Comparison of ENCODE assay signal across 10 cellular contexts in genomic region chr16:69166221-69166833, GRCh38. TPM values are rescaled to one million over a fixed set of nuclear protein-coding genes. Genes with fewer than 3 reads are reported as not detected.
DNase-seq lines count a peak whose midpoint lies in the region; TF ChIP-seq lines count a peak whose summit lies in the region.
"Had no signal": no experiment of that assay in that cellular context is flagged by ENCODE, and none has a peak within 500 bp of the region (broad histone marks: within the 10 kb centered on the region; RNA-seq: fewer than 3 reads in every experiment).

No MANE protein-coding gene starts in this region.

- no peaks in the 10 kb centered on the region for H3K9me3 Mint-ChIP-seq in activated CD4-positive, alpha-beta memory T cell treated with anti-CD3 and anti-CD28 coated beads for 36 hours

- CTCF ChIA-PET in activated CD4-positive, alpha-beta memory T cell treated with anti-CD3 and anti-CD28 coated beads for 36 hours (lab: Charles Lee) = interaction anchor here (0.6 to 4.8 kb wide), 13 partner anchors 16 to 645 kb away, joined by 3 to 29 read pairs (median 4); partner anchors contain the start of genes SNTB2 and UTP4

- no peaks in the 10 kb centered on the region for H3K27me3 Mint-ChIP-seq in activated CD4-positive, alpha-beta memory T cell treated with anti-CD3 and anti-CD28 coated beads for 36 hours

- POLR2A ChIA-PET in activated CD4-positive, alpha-beta memory T cell treated with anti-CD3 and anti-CD28 coated beads for 36 hours (lab: Charles Lee) = interaction anchor here (0.8 to 3.9 kb wide), 6 partner anchors 20 to 164 kb away, joined by 3 to 44 read pairs (median 4); partner anchors contain the start of genes CHTF8, PDF, SNTB2 and UTP4

- H3K27ac ChIP-seq in transverse colon = no peak overlapping the region
- H3K27ac ChIP-seq: WERI-Rb-1 had no signal

- peaks cover 0 to 32% (median 12%) of the 10 kb centered on the region in 4 donors for H3K36me3 ChIP-seq in transverse colon

- H3K27me3 ChIP-seq in transverse colon = no peaks in the 10 kb centered on the region

- peaks cover 0 to 14% (median 6%) of the 10 kb centered on the region in 4 donors for H3K4me1 ChIP-seq in transverse colon

- in situ Hi-C loops in GM13977 (cut with MboI; ENCODE audit: low pct_unique_long_range_greater_than_20kb, low sequenced_read_pairs, unreplicated experiment) = no loop called here
- in situ Hi-C loops in transverse colon (cut with MboI; ENCODE audit: low pct_ligation_motif_present in 1 of 4, low pct_unique_long_range_greater_than_20kb in 1 of 4, low sequenced_read_pairs in 3 of 4) = no loop called here

- DNase-seq in GM13977 (ENCODE audit: low spot score) (peak; percentile 69), dermis blood vessel endothelial cell (peak; percentile 57), DMS79 (lab: John Stamatoyannopoulos, UW) (no peak), putamen (ENCODE audit: low spot score) (no peak), NCI-H146 (lab: John Stamatoyannopoulos, UW) (no peak), transverse colon (no peak)
- peak; percentile 91 for DNase-seq in activated CD4-positive, alpha-beta memory T cell treated with anti-CD3 and anti-CD28 coated beads for 36 hours
- peak; percentile 87 for DNase-seq in stimulated activated CD4-positive, alpha-beta T cell treated with anti-CD3 and anti-CD28 coated beads, Interleukin-4, amount 100 ng/mL, for 24 hours
- DNase-seq: kidney, WERI-Rb-1 had no signal

- WGBS in transverse colon (ENCODE audit: low coverage in 1 of 2), 2 donors = 60 to 69% methylated on average over 1 to 8 of the region's 8 CpGs

- H3K4me3 Mint-ChIP-seq in activated CD4-positive, alpha-beta memory T cell treated with anti-CD3 and anti-CD28 coated beads for 36 hours = peak overlapping the region; percentile 34

- H3K9me3 ChIP-seq in transverse colon = no peaks in the 10 kb centered on the region

- peaks cover 59% of the 10 kb centered on the region for H3K36me3 Mint-ChIP-seq in activated CD4-positive, alpha-beta memory T cell treated with anti-CD3 and anti-CD28 coated beads for 36 hours

- no peak for TF ChIP-seq EP300 in transverse colon (IDR thresholded peaks at IDR 0.05; ENCODE audit: low read depth)

- intact Hi-C loops in activated CD4-positive, alpha-beta memory T cell treated with anti-CD3 and anti-CD28 coated beads for 36 hours (cut with micrococcal nuclease) = loop anchor here (1.0 to 5.0 kb wide), 5 partner anchors 21 to 409 kb away; partner anchors contain the start of gene SNTB2
- intact Hi-C loops in transverse colon (cut with DNase I; ENCODE audit: low total_unique reads) = no loop called here

- no peak for TF ChIP-seq CTCF in GM13977 (IDR thresholded peaks at IDR 0.05; ENCODE audit: extremely low read depth, insufficient read depth, missing control alignments)
- TF ChIP-seq CTCF in transverse colon (IDR thresholded peaks at IDR 0.05) = no peak

- H3K4me1 Mint-ChIP-seq in activated CD4-positive, alpha-beta memory T cell treated with anti-CD3 and anti-CD28 coated beads for 36 hours (ENCODE audit: low read depth) = peaks cover 46% of the 10 kb centered on the region

- H3K27ac Mint-ChIP-seq in activated CD4-positive, alpha-beta memory T cell treated with anti-CD3 and anti-CD28 coated beads for 36 hours = peak overlapping the region; percentile 92

- no peak overlapping the region for H3K4me3 ChIP-seq in transverse colon

- TF ChIP-seq POLR2A in transverse colon (IDR thresholded peaks at IDR 0.05) = no peak

RNA-seq across cellular contexts. Expression of gene SNTB2, which starts 20.6 kb away (rescaled TPM):
- total RNA-seq in activated CD4-positive, alpha-beta memory T cell treated with anti-CD3 and anti-CD28 coated beads for 36 hours = 10 to 100 TPM; 19.8 to 20.1 TPM
- total RNA-seq in dermis blood vessel endothelial cell = 91.0 and 185 TPM in 2 replicates
- 10 to 100 TPM; 14.2 to 31.4 (median 24.1) TPM for total RNA-seq in transverse colon

RNA-seq across cellular contexts. Expression of gene UTP4, which starts 33.9 kb away (rescaled TPM):
- 100 to 1,000 TPM; 104 to 106 TPM for total RNA-seq in activated CD4-positive, alpha-beta memory T cell treated with anti-CD3 and anti-CD28 coated beads for 36 hours
- total RNA-seq in dermis blood vessel endothelial cell (14.1 and 26.7 TPM in 2 replicates), transverse colon (10 to 100 TPM; 10.1 to 79.4 (median 17.6) TPM)

RNA-seq across cellular contexts. Expression of gene CHTF8, which starts 33.9 kb away (rescaled TPM):
- 100 to 1,000 TPM; 120 to 132 TPM for total RNA-seq in activated CD4-positive, alpha-beta memory T cell treated with anti-CD3 and anti-CD28 coated beads for 36 hours
- total RNA-seq in dermis blood vessel endothelial cell (89.9 and 160 TPM in 2 replicates), transverse colon (100 to 1,000 TPM in 1 of 4 donors, 10 to 100 TPM in 3; 49.2 to 207 (median 68.9) TPM)

Comparison
In these comparisons a context has a peak if more than half of its experiments do, and no peak if none do; other contexts are left out.
1. DNase-seq: peak in GM13977 (single experiment), activated CD4-positive, alpha-beta memory T cell treated with anti-CD3 and anti-CD28 coated beads for 36 hours (single experiment), dermis blood vessel endothelial cell (single experiment) and stimulated activated CD4-positive, alpha-beta T cell treated with anti-CD3 and anti-CD28 coated beads, Interleukin-4, amount 100 ng/mL, for 24 hours (single experiment); none in DMS79 (single experiment), putamen (single experiment), NCI-H146 (single experiment) and transverse colon (single experiment).